ENCODE assay signal across 9 cellular contexts in the genomic region with DNA sequence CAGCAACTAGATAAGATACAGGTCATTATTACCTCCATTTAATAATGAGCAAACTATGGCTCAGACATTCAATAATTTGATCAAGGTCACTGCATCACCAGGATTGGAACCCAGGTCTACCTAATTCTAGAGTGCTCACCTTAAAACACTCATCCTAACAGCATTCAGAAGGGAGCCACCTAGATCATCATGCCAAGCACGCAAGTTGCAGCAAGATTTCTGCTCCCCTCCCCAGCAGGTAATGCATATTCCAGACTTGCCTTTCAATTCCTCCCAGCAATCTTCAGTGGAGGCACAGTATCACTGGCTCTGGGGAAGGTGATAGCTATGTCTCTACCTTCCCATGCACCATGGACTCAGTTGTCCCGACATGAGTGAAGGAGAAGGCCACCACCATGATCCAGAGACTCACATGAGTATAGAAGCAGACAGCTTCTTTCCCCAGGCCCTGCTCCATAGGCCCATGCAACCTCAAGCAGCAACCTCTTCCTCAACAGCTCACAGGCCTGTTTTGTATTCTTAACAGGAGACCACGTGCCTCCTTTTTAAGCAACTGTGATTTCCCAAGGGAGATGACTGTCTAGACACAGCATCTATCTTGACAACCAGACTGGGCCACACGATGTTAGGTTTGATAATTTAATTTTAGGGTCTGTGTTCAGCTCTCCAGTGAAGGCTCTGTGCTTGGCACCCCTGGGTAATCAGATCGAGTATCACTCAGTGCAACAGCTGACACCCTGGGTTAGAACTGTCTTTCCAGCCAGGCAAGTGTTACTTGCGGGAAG. TPM values are rescaled to one million over a fixed set of nuclear protein-coding genes. Genes with fewer than 3 reads are reported as not detected.
DNase-seq lines count a peak whose midpoint lies in the region; ATAC-seq and TF ChIP-seq lines count a peak whose summit lies in the region.
"Had no signal": no experiment of that assay in that cellular context is flagged by ENCODE, and none has a peak within 500 bp of the region (broad histone marks: within the 10 kb centered on the region; RNA-seq: fewer than 3 reads in every experiment).

No MANE protein-coding gene starts in this region.

- no peak overlapping the region for H3K23ac ChIP-seq in IMR-90 (ENCODE audit: low read depth, low read length)

- intact Hi-C loops in IMR-90 (cut with micrococcal nuclease), result no loop called here

- H2BK15ac ChIP-seq in IMR-90 (ENCODE audit: low read depth, low read length), result no peak overlapping the region

- no peak for TF ChIP-seq POLR2A in IMR-90 (IDR thresholded peaks at IDR 0.05; ENCODE audit: low read depth, low read length)

- no peaks in the 10 kb centered on the region for H3K9me3 Mint-ChIP-seq in activated CD8-positive, alpha-beta memory T cell treated with anti-CD3 and anti-CD28 coated beads, Interleukin-2, amount 10 ng/mL, durations not matched to agents 7 days and 5 days (ENCODE audit: low read depth)

- no peaks in the 10 kb centered on the region for H3K27me3 ChIP-seq in IMR-90 (ENCODE audit: control insufficient read depth, insufficient read depth, low read length)
- H3K27me3 ChIP-seq in skeletal muscle tissue (ENCODE audit: control insufficient read depth in 3 of 3, insufficient read depth in 3 of 3, low read length in 3 of 3), result no peaks in the 10 kb centered on the region
- H3K27me3 ChIP-seq: SJSA1 had no signal

- H4K8ac ChIP-seq in IMR-90 (ENCODE audit: low read depth in 2 of 2, low read length in 2 of 2), result no peak overlapping the region

- peaks cover 13% of the 10 kb centered on the region; the same call in 1 of the 2 replicates for H4K20me1 ChIP-seq in IMR-90 (ENCODE audit: insufficient read depth, low read length)

- H3K27ac Mint-ChIP-seq in activated CD8-positive, alpha-beta memory T cell treated with anti-CD3 and anti-CD28 coated beads, Interleukin-2, amount 10 ng/mL, durations not matched to agents 7 days and 5 days, result no peak overlapping the region

- H2BK20ac ChIP-seq in IMR-90 (ENCODE audit: low read depth, low read length), result peak overlapping the region; percentile 41; the same call in 1 of the 2 replicates

- no peaks in the 10 kb centered on the region for H3K27me3 Mint-ChIP-seq in activated CD8-positive, alpha-beta memory T cell treated with anti-CD3 and anti-CD28 coated beads, Interleukin-2, amount 10 ng/mL, durations not matched to agents 7 days and 5 days

- dilution Hi-C loops in IMR-90 (cut with HindIII; ENCODE audit: low sequenced_read_pairs, unreplicated experiment), result no loop called here

- H2BK5ac ChIP-seq in IMR-90 (ENCODE audit: low read depth, low read length, poor library complexity, severe bottlenecking), result no peak overlapping the region

- POLR2A ChIA-PET in IMR-90 (lab: Charles Lee; ENCODE audit: unreplicated experiment), result no interaction called here

- no peak overlapping the region for H3K18ac ChIP-seq in IMR-90 (ENCODE audit: low read depth, low read length)

- peaks cover 8% of the 10 kb centered on the region for H3K9me1 ChIP-seq in IMR-90 (ENCODE audit: insufficient read depth, low read length)

- H3K4me1 ChIP-seq in IMR-90 (ENCODE audit: control insufficient read depth, insufficient read depth, low read length) (peaks cover 6% of the 10 kb centered on the region; the same call in 1 of the 2 replicates), skeletal muscle tissue (ENCODE audit: control insufficient read depth in 3 of 3, insufficient read depth in 3 of 3, low read length in 3 of 3) (peaks cover 41 to 50% (median 48%) of the 10 kb centered on the region in 3 donors)

- no peak overlapping the region for H2AFZ ChIP-seq in IMR-90 (replicated peaks; ENCODE audit: low read length, poor library complexity)

- no peak overlapping the region for H3K56ac ChIP-seq in IMR-90 (ENCODE audit: extremely low read depth, insufficient read depth, low read length)

- DNase-seq in IMR-90 (no peak), coronary artery (ENCODE audit: low spot score) (no peak), NCI-H1417 treated with DMSO at 0.1 percent for 48 hours (lab: John Stamatoyannopoulos, UW) (no peak), activated gamma-delta T cell treated with Interleukin-2 at 50 U/mL for 16 hours (no peak), SHP77 (lab: John Stamatoyannopoulos, UW) (no peak)
- DNase-seq in activated CD8-positive, alpha-beta memory T cell treated with anti-CD3 and anti-CD28 coated beads, Interleukin-2, amount 10 ng/mL, durations not matched to agents 7 days and 5 days, result no peak

- peaks cover 22% of the 10 kb centered on the region for H3K4me1 Mint-ChIP-seq in activated CD8-positive, alpha-beta memory T cell treated with anti-CD3 and anti-CD28 coated beads, Interleukin-2, amount 10 ng/mL, durations not matched to agents 7 days and 5 days

- H4K5ac ChIP-seq in IMR-90 (ENCODE audit: low read depth, low read length), result no peak overlapping the region

- H3K4me2 ChIP-seq in IMR-90 (ENCODE audit: low read depth, low read length), result no peak overlapping the region

- in situ Hi-C loops in IMR-90 (cut with MboI; ENCODE audit: low sequenced_read_pairs), result no loop called here

- peaks cover 30 to 32% of the 10 kb centered on the region in 2 experiments for H3K79me1 ChIP-seq in IMR-90 (ENCODE audit: low read depth in 1 of 2, low read length in 2 of 2)

- no peak for TF ChIP-seq RAD21 in IMR-90 (IDR thresholded peaks at IDR 0.05; ENCODE audit: low read length)

- H3K4me3 ChIP-seq in IMR-90 (ENCODE audit: insufficient read depth, low read depth, low read length) (no peak overlapping the region), coronary artery (peak overlapping the region; percentile 7), skeletal muscle tissue (ENCODE audit: low read length in 3 of 3) (peak overlapping the region; percentile 45 to 72 (median 50))
- H3K4me3 ChIP-seq: SJSA1 had no signal

- ATAC-seq in GM19372 (IDR thresholded peaks at IDR 0.05; ENCODE audit: low read depth, unreplicated experiment) (peak; percentile 42), IMR-90 (ENCODE audit: low read depth) (no peak)
- ATAC-seq in activated CD8-positive, alpha-beta memory T cell treated with anti-CD3 and anti-CD28 coated beads, Interleukin-2, amount 10 ng/mL, durations not matched to agents 7 days and 5 days, result no peak

- H3K9ac ChIP-seq in IMR-90 (ENCODE audit: low read depth, low read length) (no peak overlapping the region), skeletal muscle tissue (ENCODE audit: low read depth in 1 of 3, low read length in 3 of 3) (peak overlapping the region; percentile 4 to 47 (median 43))

- H3K36me3 Mint-ChIP-seq in activated CD8-positive, alpha-beta memory T cell treated with anti-CD3 and anti-CD28 coated beads, Interleukin-2, amount 10 ng/mL, durations not matched to agents 7 days and 5 days, result peaks cover 2% of the 10 kb centered on the region

- peak overlapping the region; percentile 18; the same call in 1 of the 2 replicates for H3K4ac ChIP-seq in IMR-90 (ENCODE audit: low read depth, low read length)

- H3K27ac ChIP-seq in IMR-90 (ENCODE audit: insufficient read depth, low read length), result no peak overlapping the region
- peak overlapping the region in 1 of 2 donors; percentile 57 for H3K27ac ChIP-seq in coronary artery
- peak overlapping the region; percentile 70 for H3K27ac ChIP-seq in skeletal muscle tissue (ENCODE audit: low read depth, low read length)
- H3K27ac ChIP-seq: SJSA1 had no signal

- H3K14ac ChIP-seq in IMR-90 (replicated peaks; ENCODE audit: low read depth, low read length), result no peak overlapping the region; the same call in 1 of the 2 replicates

- CTCF ChIA-PET in IMR-90 (lab: Yijun Ruan, JAX), result no interaction called here
- CTCF ChIA-PET in activated CD8-positive, alpha-beta memory T cell treated with anti-CD3 and anti-CD28 coated beads, Interleukin-2, amount 10 ng/mL, durations not matched to agents 7 days and 5 days (lab: Charles Lee), result interaction anchor here (1.3 to 1.9 kb wide), 2 partner anchors 14 to 25 kb away, joined by 3 to 5 read pairs; no protein-coding TSS in a partner anchor

- peak overlapping the region; percentile 7; the same call in 1 of the 2 replicates for H2AK5ac ChIP-seq in IMR-90 (ENCODE audit: low read depth, low read length)

- H2AK9ac ChIP-seq in IMR-90 (replicated peaks; ENCODE audit: low read depth, low read length, poor library complexity), result no peak overlapping the region

- no peak overlapping the region for H3K4me3 Mint-ChIP-seq in activated CD8-positive, alpha-beta memory T cell treated with anti-CD3 and anti-CD28 coated beads, Interleukin-2, amount 10 ng/mL, durations not matched to agents 7 days and 5 days

- no peaks in the 10 kb centered on the region for H3K36me3 ChIP-seq in IMR-90 (ENCODE audit: control insufficient read depth, insufficient read depth, low read length)
- H3K36me3 ChIP-seq in skeletal muscle tissue (ENCODE audit: control insufficient read depth in 3 of 3, insufficient read depth in 3 of 3, low read length in 3 of 3), result no peaks in the 10 kb centered on the region
- H3K36me3 ChIP-seq: SJSA1 had no signal

- peak overlapping the region; percentile 11 for H4K91ac ChIP-seq in IMR-90 (ENCODE audit: insufficient read depth, low read depth, low read length)

- H3K9me3 ChIP-seq in IMR-90 (ENCODE audit: control insufficient read depth, insufficient read depth, low read length) (no peaks in the 10 kb centered on the region), skeletal muscle tissue (ENCODE audit: control insufficient read depth in 3 of 3, low read length in 3 of 3) (no peaks in the 10 kb centered on the region)
- H3K9me3 ChIP-seq: SJSA1 had no signal

- WGBS in IMR-90 (ENCODE audit: extremely low coverage in 2 of 2, insufficient read length in 1 of 2), 2 experiments, result no CpG with 5 or more reads among the region's 6 CpGs

- no peak overlapping the region; the same call in 1 of the 2 replicates for H2BK120ac ChIP-seq in IMR-90 (ENCODE audit: low read depth, low read length)

- no TSS peak for BruUV-seq in IMR-90 (replicated peaks; lab: Mats Ljungman, UMichigan)

- TF ChIP-seq CTCF in IMR-90 (conservative IDR thresholded peaks at IDR 0.05; ENCODE audit: low read depth, low read length), result no peak
- no peak for TF ChIP-seq CTCF in coronary artery (IDR thresholded peaks at IDR 0.05)

TF ChIP-seq in IMR-90, 13 proteins besides CTCF, POLR2A, EP300 and RAD21 (continues in another document):
- TF ChIP-seq NFE2L2 (IDR thresholded peaks at IDR 0.05; ENCODE audit: low read depth, low read length) (no peak), BHLHE40 (IDR thresholded peaks at IDR 0.05; ENCODE audit: low read depth, low read length) (no peak)

RNA-seq across cellular contexts. Expression of gene RAB30, which starts 36.4 kb away (rescaled TPM):
- 14.4 and 25.6 TPM in 2 replicates for total RNA-seq in IMR-90 (2012; rRNA removed)
- 4.6 and 7.2 TPM in 2 replicates for polyA plus RNA-seq in IMR-90 (2012; rRNA removed)
- 1.9 and 2.1 TPM in 2 replicates for polyA plus RNA-seq in IMR-90 (2012; cell fraction: cytosol; rRNA removed)
- 2.1 and 7.3 TPM in 2 replicates for polyA plus RNA-seq in IMR-90 (2012; cell fraction: nucleus; rRNA removed; ENCODE audit: low replicate concordance)
- 16.2 TPM for total RNA-seq in skeletal muscle tissue
- total RNA-seq in activated CD8-positive, alpha-beta memory T cell treated with anti-CD3 and anti-CD28 coated beads, Interleukin-2, amount 10 ng/mL, durations not matched to agents 7 days and 5 days, result 1 to 10 TPM; 7.0 to 7.7 TPM
